Comparison of ENCODE assay signal across 2 cellular contexts in the genomic region with DNA sequence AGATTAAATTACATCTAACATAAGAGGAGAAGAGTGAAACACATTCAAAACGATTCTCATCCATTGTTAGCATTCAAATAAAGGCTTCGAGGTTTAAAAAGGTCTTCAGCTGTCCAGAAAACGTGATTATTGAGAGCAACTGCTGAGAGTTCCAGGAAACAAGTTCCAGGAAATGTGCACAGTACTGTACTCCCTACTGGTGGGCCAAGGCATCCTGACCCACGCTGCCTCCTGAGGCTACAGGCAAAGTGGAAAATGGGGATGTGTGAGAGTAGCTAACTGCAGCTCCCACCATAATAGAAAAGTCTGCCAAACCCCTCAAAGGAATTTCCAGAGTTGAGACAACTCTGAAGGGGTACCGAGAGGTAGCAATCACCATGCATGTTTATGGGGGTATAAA.
TF ChIP-seq lines count a peak whose summit lies in the region.

No MANE protein-coding gene starts in this region.

TF ChIP-seq in GM12878, 131 proteins besides CTCF, POLR2A, EP300 and RAD21:
- TF ChIP-seq CBX3 (IDR thresholded peaks at IDR 0.05; ENCODE audit: borderline replicate concordance, low read depth) (no peak), FOS (IDR thresholded peaks at IDR 0.05; ENCODE audit: borderline replicate concordance, extremely low read depth, insufficient read length) (no peak), ETV6 (conservative IDR thresholded peaks at IDR 0.05 in 1 of 2, IDR thresholded peaks at IDR 0.05 in 1 of 2; ENCODE audit: borderline replicate concordance in 1 of 2, low read depth in 1 of 2) (no peak), SMAD1 (IDR thresholded peaks at IDR 0.05; ENCODE audit: low read depth, partially characterized antibody) (no peak), ZSCAN29 (IDR thresholded peaks at IDR 0.05) (no peak), MYB (IDR thresholded peaks at IDR 0.05; ENCODE audit: borderline replicate concordance, low read depth, low read length) (no peak), TCF3 (IDR thresholded peaks at IDR 0.05; ENCODE audit: borderline replicate concordance, insufficient read depth, low read depth, low read length) (no peak), ZNF24 (IDR thresholded peaks at IDR 0.05) (no peak), FOXK2 (IDR thresholded peaks at IDR 0.05) (no peak), REST (IDR thresholded peaks at IDR 0.05; ENCODE audit: low read depth, low read length) (no peak), ZNF622 (IDR thresholded peaks at IDR 0.05) (no peak), HSF1 (IDR thresholded peaks at IDR 0.05; ENCODE audit: low read depth, low read length) (no peak), BCL3 (IDR thresholded peaks at IDR 0.05; ENCODE audit: borderline replicate concordance, insufficient read depth, low read depth, low read length, poor library complexity, severe bottlenecking) (no peak), TBL1XR1 (IDR thresholded peaks at IDR 0.05; ENCODE audit: low read depth, low read length) (no peak), CEBPB (IDR thresholded peaks at IDR 0.05; ENCODE audit: borderline replicate concordance in 1 of 2, low read depth in 2 of 2, low read length in 2 of 2) (no peak), CREB1 (IDR thresholded peaks at IDR 0.05; ENCODE audit: low read depth) (no peak), SP1 (IDR thresholded peaks at IDR 0.05; ENCODE audit: low read depth, low read length) (no peak), CHD4 (IDR thresholded peaks at IDR 0.05) (no peak), CHD2 (IDR thresholded peaks at IDR 0.05; ENCODE audit: borderline replicate concordance, low read depth, low read length) (no peak)
- TF ChIP-seq, protein P1, sequence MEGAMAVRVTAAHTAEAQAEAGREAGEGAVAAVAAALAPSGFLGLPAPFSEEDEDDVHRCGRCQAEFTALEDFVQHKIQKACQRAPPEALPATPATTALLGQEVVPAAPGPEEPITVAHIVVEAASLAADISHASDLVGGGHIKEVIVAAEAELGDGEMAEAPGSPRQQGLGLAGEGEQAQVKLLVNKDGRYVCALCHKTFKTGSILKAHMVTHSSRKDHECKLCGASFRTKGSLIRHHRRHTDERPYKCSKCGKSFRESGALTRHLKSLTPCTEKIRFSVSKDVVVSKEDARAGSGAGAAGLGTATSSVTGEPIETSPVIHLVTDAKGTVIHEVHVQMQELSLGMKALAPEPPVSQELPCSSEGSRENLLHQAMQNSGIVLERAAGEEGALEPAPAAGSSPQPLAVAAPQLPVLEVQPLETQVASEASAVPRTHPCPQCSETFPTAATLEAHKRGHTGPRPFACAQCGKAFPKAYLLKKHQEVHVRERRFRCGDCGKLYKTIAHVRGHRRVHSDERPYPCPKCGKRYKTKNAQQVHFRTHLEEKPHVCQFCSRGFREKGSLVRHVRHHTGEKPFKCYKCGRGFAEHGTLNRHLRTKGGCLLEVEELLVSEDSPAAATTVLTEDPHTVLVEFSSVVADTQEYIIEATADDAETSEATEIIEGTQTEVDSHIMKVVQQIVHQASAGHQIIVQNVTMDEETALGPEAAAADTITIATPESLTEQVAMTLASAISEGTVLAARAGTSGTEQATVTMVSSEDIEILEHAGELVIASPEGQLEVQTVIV (IDR thresholded peaks at IDR 0.05; ENCODE audit: borderline replicate concordance, partially characterized antibody) = no peak
TF ChIP-seq in GM12878: peak in this region for 0.

TF ChIP-seq in neural cell, 6 proteins besides CTCF, POLR2A, EP300 and RAD21:
- TF ChIP-seq MXI1 (conservative IDR thresholded peaks at IDR 0.05; ENCODE audit: poor library complexity, severe bottlenecking) (no peak), EZH2 (IDR thresholded peaks at IDR 0.05; ENCODE audit: borderline replicate concordance, insufficient read depth, low read length, poor library complexity, severe bottlenecking) (no peak), REST (IDR thresholded peaks at IDR 0.05; ENCODE audit: borderline replicate concordance) (no peak), POLR2AphosphoS5 (IDR thresholded peaks at IDR 0.05) (no peak), TAF1 (IDR thresholded peaks at IDR 0.05; ENCODE audit: low read depth) (no peak), SMC3 (conservative IDR thresholded peaks at IDR 0.05; ENCODE audit: poor library complexity) (no peak)
